9 cellular contexts compared by ENCODE assay signal in the genomic region with DNA sequence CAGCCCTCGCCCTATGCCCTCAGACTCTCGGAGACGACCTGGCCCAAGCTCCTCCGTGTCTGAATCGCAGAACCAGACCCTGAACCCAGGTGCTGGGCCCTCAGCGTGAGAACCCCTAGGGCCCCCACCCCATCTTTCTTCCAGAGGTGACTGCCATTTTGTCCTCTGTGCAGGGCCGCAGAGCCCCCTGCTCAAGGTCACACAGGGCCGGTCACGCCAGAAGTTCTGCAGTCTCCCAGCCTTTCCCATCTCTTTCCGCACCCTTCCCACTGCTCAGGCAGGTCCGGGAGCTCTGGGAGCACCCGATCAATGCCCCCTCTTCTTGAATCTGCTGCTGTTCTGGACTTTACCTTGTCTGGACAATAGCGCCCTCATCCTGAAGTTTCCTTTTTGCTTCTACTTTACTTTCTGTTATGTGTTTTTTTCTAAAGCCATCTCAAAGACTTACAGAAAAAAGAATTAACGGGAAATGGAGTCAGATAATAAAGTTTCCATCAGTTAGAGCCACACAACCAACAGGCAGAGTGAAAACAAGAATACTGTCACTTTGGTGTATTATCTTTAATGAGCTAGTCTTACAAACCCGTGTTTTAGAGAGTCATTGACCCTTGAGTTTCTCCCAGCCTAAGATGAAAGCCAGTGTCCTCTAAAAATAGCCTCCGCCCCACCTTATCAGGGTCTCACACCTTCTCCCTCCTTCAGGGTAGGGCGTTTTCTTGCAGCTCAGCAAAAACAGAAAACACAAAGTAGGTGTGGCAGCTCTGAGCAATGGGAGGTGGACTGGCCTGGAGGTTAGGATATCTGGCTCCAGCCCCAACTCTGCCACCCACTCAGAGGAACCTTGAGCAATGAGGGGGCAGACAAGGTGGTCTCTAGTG. TPM values are rescaled to one million over a fixed set of nuclear protein-coding genes. Genes with fewer than 3 reads are reported as not detected.
DNase-seq lines count a peak whose midpoint lies in the region; ATAC-seq and TF ChIP-seq lines count a peak whose summit lies in the region.
"Had no signal": no experiment of that assay in that cellular context is flagged by ENCODE, and none has a peak within 500 bp of the region (broad histone marks: within the 10 kb centered on the region; RNA-seq: fewer than 3 reads in every experiment).

No MANE protein-coding gene starts in this region.

- intact Hi-C loops in activated T-helper 1 cell treated with anti-CD3 and anti-CD28 coated beads, Interleukin-12 subunit alpha, Interleukin-12 subunit beta, Interleukin-2, Interleukin-4 antibody, amounts not matched to agents 30 ng/mL and 10 ng/mL and 1 ng/mL, durations not matched to agents 14 hours and 24 hours and 36 hours (cut with micrococcal nuclease) = loop anchor here (5.0 to 10.0 kb wide), 2 partner anchors 106 to 352 kb away; a partner anchor contains a TSS

- no peaks in the 10 kb centered on the region for H3K36me3 Mint-ChIP-seq in activated T-helper 1 cell treated with anti-CD3 and anti-CD28 coated beads, Interleukin-12 subunit alpha, Interleukin-12 subunit beta, Interleukin-2, Interleukin-4 antibody, amounts not matched to agents 30 ng/mL and 10 ng/mL and 1 ng/mL, durations not matched to agents 14 hours and 24 hours and 36 hours (ENCODE audit: low read depth)
- H3K36me3 Mint-ChIP-seq in stimulated activated memory B cell treated with anti-CD40 and anti-IgM and Interleukin-4, amounts not matched to agents 10 μg/mL and 1 μg/mL and 100 μg/mL, for 72 hours = no peaks in the 10 kb centered on the region

- peaks cover 0 to 4% of the 10 kb centered on the region in 2 experiments; a peak in 1 of 3 replicates for H3K36me3 ChIP-seq in HEK293 (ENCODE audit: control insufficient read depth in 2 of 2, insufficient read depth in 1 of 2, low read length in 2 of 2)
- H3K36me3 ChIP-seq: SJSA1 had no signal

- peaks cover 25% of the 10 kb centered on the region for H3K4me1 Mint-ChIP-seq in activated T-helper 1 cell treated with anti-CD3 and anti-CD28 coated beads, Interleukin-12 subunit alpha, Interleukin-12 subunit beta, Interleukin-2, Interleukin-4 antibody, amounts not matched to agents 30 ng/mL and 10 ng/mL and 1 ng/mL, durations not matched to agents 14 hours and 24 hours and 36 hours (ENCODE audit: low read depth)
- H3K4me1 Mint-ChIP-seq in stimulated activated memory B cell treated with anti-CD40 and anti-IgM and Interleukin-4, amounts not matched to agents 10 μg/mL and 1 μg/mL and 100 μg/mL, for 72 hours = peaks cover 20% of the 10 kb centered on the region

- H3K27ac Mint-ChIP-seq in activated T-helper 1 cell treated with anti-CD3 and anti-CD28 coated beads, Interleukin-12 subunit alpha, Interleukin-12 subunit beta, Interleukin-2, Interleukin-4 antibody, amounts not matched to agents 30 ng/mL and 10 ng/mL and 1 ng/mL, durations not matched to agents 14 hours and 24 hours and 36 hours = peak overlapping the region; percentile 6
- peak overlapping the region; percentile 31 for H3K27ac Mint-ChIP-seq in stimulated activated memory B cell treated with anti-CD40 and anti-IgM and Interleukin-4, amounts not matched to agents 10 μg/mL and 1 μg/mL and 100 μg/mL, for 72 hours

- POLR2A ChIA-PET in HEK293 (lab: Yijun Ruan, JAX) = interaction anchor here (1.3 to 3.7 kb wide), 6 partner anchors 15 to 194 kb away, joined by 3 to 11 read pairs (median 5); a partner anchor contains a TSS

- peaks cover 3% of the 10 kb centered on the region; the same call in 1 of the 2 replicates for H3K4me1 ChIP-seq in HEK293 (ENCODE audit: control insufficient read depth, insufficient read depth, low read length)

- CTCF ChIA-PET in HEK293 (lab: Yijun Ruan, JAX) = interaction anchor here (0.7 to 4.8 kb wide), 12 partner anchors 14 to 848 kb away, joined by 3 to 45 read pairs (median 4); a partner anchor contains a TSS

- H3K27ac ChIP-seq in HEK293 (ENCODE audit: extremely low read depth, low read depth, low read length) = no peak overlapping the region; the same call in 1 of the 2 replicates
- H3K27ac ChIP-seq: SJSA1 had no signal

- no peaks in the 10 kb centered on the region for H3K9me3 Mint-ChIP-seq in activated T-helper 1 cell treated with anti-CD3 and anti-CD28 coated beads, Interleukin-12 subunit alpha, Interleukin-12 subunit beta, Interleukin-2, Interleukin-4 antibody, amounts not matched to agents 30 ng/mL and 10 ng/mL and 1 ng/mL, durations not matched to agents 14 hours and 24 hours and 36 hours
- H3K9me3 Mint-ChIP-seq in stimulated activated memory B cell treated with anti-CD40 and anti-IgM and Interleukin-4, amounts not matched to agents 10 μg/mL and 1 μg/mL and 100 μg/mL, for 72 hours = peaks cover 3% of the 10 kb centered on the region

- peaks cover 52% of the 10 kb centered on the region for H3K27me3 Mint-ChIP-seq in activated T-helper 1 cell treated with anti-CD3 and anti-CD28 coated beads, Interleukin-12 subunit alpha, Interleukin-12 subunit beta, Interleukin-2, Interleukin-4 antibody, amounts not matched to agents 30 ng/mL and 10 ng/mL and 1 ng/mL, durations not matched to agents 14 hours and 24 hours and 36 hours (ENCODE audit: insufficient read depth)
- peaks cover 49% of the 10 kb centered on the region for H3K27me3 Mint-ChIP-seq in stimulated activated memory B cell treated with anti-CD40 and anti-IgM and Interleukin-4, amounts not matched to agents 10 μg/mL and 1 μg/mL and 100 μg/mL, for 72 hours

- no peak for ATAC-seq in stimulated activated memory B cell treated with anti-CD40 and anti-IgM and Interleukin-4, amounts not matched to agents 10 μg/mL and 1 μg/mL and 100 μg/mL, for 72 hours
- ATAC-seq in HG02840 (IDR thresholded peaks at IDR 0.05; ENCODE audit: low FRiP score, unreplicated experiment) (no peak), HG03565 (IDR thresholded peaks at IDR 0.05; ENCODE audit: unreplicated experiment) (no peak), HG03108 (IDR thresholded peaks at IDR 0.05; ENCODE audit: unreplicated experiment) (no peak)

- peak overlapping the region; percentile 78 for H3K4me3 Mint-ChIP-seq in activated T-helper 1 cell treated with anti-CD3 and anti-CD28 coated beads, Interleukin-12 subunit alpha, Interleukin-12 subunit beta, Interleukin-2, Interleukin-4 antibody, amounts not matched to agents 30 ng/mL and 10 ng/mL and 1 ng/mL, durations not matched to agents 14 hours and 24 hours and 36 hours
- peak overlapping the region; percentile 71 for H3K4me3 Mint-ChIP-seq in stimulated activated memory B cell treated with anti-CD40 and anti-IgM and Interleukin-4, amounts not matched to agents 10 μg/mL and 1 μg/mL and 100 μg/mL, for 72 hours

- H3K4me3 ChIP-seq in HEK293 (ENCODE audit: low read depth, low read length) (peak overlapping the region; percentile 71; the same call in 1 of the 2 replicates), iPS-11a (ENCODE audit: low read depth, low read length) (peak overlapping the region; percentile 37)
- H3K4me3 ChIP-seq: SJSA1 had no signal

- no peak for TF ChIP-seq CTCF in HEK293 (tag by site-specific recombination; IDR thresholded peaks at IDR 0.05)

- no peaks in the 10 kb centered on the region for H3K9me3 ChIP-seq in HEK293 (ENCODE audit: control insufficient read depth, insufficient read depth, low read depth, low read length)
- H3K9me3 ChIP-seq: SJSA1 had no signal

- no peak for DNase-seq in activated T-helper 1 cell treated with anti-CD3 and anti-CD28 coated beads, Interleukin-12 subunit alpha, Interleukin-12 subunit beta, Interleukin-2, Interleukin-4 antibody, amounts not matched to agents 30 ng/mL and 10 ng/mL and 1 ng/mL, durations not matched to agents 14 hours and 24 hours and 36 hours (ENCODE audit: low spot score)
- no peak for DNase-seq in NCI-H524 treated with DMSO at 0.1 percent for 48 hours (lab: John Stamatoyannopoulos, UW)

TF ChIP-seq in HEK293, 187 proteins besides CTCF, POLR2A, EP300 and RAD21 (continues in another document):
- TF ChIP-seq ZNF664 (tag by site-specific recombination; IDR thresholded peaks at IDR 0.05) (no peak), ZFHX2 (tag by site-specific recombination; conservative IDR thresholded peaks at IDR 0.05) (0 out of 2 replicates have a peak, but pooled peaks have one; percentile 20), BCL11A (tag by site-specific recombination; IDR thresholded peaks at IDR 0.05; ENCODE audit: low read depth) (no peak), ZBTB8A (tag by site-specific recombination; IDR thresholded peaks at IDR 0.05) (no peak)
- TF ChIP-seq, protein P1, sequence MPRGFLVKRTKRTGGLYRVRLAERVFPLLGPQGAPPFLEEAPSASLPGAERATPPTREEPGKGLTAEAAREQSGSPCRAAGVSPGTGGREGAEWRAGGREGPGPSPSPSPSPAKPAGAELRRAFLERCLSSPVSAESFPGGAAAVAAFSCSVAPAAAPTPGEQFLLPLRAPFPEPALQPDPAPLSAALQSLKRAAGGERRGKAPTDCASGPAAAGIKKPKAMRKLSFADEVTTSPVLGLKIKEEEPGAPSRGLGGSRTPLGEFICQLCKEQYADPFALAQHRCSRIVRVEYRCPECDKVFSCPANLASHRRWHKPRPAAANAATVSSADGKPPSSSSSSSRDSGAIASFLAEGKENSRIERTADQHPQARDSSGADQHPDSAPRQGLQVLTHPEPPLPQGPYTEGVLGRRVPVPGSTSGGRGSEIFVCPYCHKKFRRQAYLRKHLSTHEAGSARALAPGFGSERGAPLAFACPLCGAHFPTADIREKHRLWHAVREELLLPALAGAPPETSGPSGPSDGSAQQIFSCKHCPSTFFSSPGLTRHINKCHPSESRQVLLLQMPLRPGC (tag by site-specific recombination; IDR thresholded peaks at IDR 0.05) = no peak

RNA-seq across cellular contexts. Expression of a gene that starts 1.8 kb away (rescaled TPM):
- 0.81 and 0.86 TPM in 2 replicates for total RNA-seq in activated T-helper 1 cell treated with anti-CD3 and anti-CD28 coated beads, Interleukin-12 subunit alpha, Interleukin-12 subunit beta, Interleukin-2, Interleukin-4 antibody, amounts not matched to agents 30 ng/mL and 10 ng/mL and 1 ng/mL, durations not matched to agents 14 hours and 24 hours and 36 hours
- total RNA-seq: SJSA1 had no signal
